In the genomic region with DNA sequence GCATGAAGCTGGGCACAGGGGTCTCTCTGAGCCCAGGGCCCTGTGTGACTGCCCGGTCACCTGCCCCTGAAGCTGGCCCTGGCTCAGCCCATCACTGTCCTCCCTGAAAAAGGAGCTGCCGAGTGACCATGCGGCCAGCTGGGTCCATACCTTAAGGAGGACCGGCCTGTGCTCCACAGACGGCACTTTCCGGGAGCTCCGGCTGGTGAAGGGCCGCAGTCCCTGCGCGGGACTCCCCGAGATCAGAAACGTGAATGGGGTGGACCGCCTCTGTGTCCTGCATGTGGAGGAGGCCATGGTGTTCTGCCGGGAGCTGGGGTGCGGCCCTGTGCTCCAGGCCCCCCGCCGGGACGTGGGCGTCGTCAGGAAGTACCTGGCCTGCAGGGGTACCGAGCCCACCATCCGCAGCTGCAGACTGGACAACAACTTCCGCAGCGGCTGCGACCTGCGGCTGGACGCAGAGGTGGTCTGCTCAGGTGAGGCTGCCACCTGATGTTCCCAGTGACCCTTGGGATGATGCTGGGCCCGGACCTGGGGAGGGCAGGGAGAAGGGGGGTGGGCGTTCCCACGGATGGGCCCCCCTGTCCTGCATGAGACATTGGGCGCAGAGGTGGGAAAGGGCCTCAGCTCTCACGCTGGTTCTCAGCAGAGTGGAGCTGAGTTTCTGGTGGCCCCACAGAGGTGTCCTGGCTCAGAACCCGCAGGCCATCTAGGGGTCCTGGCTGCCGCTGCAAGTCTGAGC, we compare ENCODE assay signal across 1 cellular context.
TF ChIP-seq lines count a peak whose summit lies in the region.

No MANE protein-coding gene starts in this region.

TF ChIP-seq in HepG2, 621 proteins besides CTCF, POLR2A, EP300 and RAD21:
- TF ChIP-seq RFX3 (CRISPR knock-in tag; IDR thresholded peaks at IDR 0.05): no peak
- no peak for TF ChIP-seq KDM5B (CRISPR knock-in tag; IDR thresholded peaks at IDR 0.05; ENCODE audit: borderline replicate concordance)
- TF ChIP-seq SIN3B (IDR thresholded peaks at IDR 0.05; ENCODE audit: low read length): no peak
- no peak for TF ChIP-seq ZNF430 (CRISPR knock-in tag; IDR thresholded peaks at IDR 0.05)
- no peak for TF ChIP-seq TCF7 (IDR thresholded peaks at IDR 0.05; ENCODE audit: low read depth)
- no peak for TF ChIP-seq GABPB1 (CRISPR knock-in tag; IDR thresholded peaks at IDR 0.05)
- no peak for TF ChIP-seq KLF11 (CRISPR knock-in tag; IDR thresholded peaks at IDR 0.05)
